In the genomic region with DNA sequence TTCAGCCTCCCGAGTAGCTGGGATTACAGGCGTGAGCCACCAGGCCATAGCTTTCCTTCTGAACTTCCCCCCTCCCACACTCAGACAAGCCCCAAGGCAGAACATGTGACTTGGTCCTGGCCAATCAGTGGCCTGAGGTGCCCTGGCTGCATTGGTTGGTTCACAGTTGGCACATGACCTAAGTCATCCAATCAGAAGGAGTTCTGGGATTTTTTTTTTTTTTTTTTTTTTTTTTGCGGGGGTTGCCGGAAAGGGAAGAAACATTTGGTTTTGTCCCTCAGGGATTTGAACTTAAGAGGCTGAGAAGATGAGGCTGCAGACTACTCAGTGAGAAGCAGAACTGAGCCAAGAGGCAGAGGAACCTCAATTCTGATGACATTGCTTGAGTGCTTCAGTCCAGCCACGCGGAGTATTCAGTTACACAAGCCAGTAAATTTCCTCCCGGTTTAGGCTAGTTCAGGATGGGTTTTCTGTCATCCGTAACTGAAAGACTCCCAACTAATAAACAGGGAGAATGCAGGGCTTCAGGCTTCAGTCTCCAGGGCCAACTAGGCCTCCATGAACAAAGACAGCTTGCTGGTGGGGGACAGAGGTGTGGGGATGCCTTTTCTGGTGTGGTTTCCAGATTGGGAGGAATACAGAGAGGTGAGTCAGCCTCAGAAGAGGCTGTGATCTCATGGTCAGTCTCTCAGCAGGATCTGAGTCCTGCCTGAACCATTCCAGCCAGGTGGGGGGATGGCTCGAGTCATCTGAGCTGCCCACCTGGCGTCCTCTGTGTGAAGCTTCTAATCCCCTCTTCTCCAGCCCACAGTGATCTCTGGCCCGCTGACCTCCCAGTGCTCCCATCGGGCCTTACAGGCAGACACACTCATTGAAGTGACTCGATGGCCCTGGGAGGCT, we compare ENCODE assay signal across 8 cellular contexts. TPM values are rescaled to one million over a fixed set of nuclear protein-coding genes. Genes with fewer than 3 reads are reported as not detected.
A peak's percentile ranks its signal among the peaks of the same experiment; 100 is the strongest.
DNase-seq lines count a peak whose midpoint lies in the region; ATAC-seq, FAIRE-seq and TF ChIP-seq lines count a peak whose summit lies in the region.

No MANE protein-coding gene starts in this region.

- peaks cover 10 to 12% of the 10 kb centered on the region in 2 donors for H3K4me1 ChIP-seq in kidney (ENCODE audit: control insufficient read depth in 1 of 2, insufficient read depth in 1 of 2, low read depth in 1 of 2, low read length in 2 of 2)

- FAIRE-seq in kidney (lab: Jason Lieb, UNC), result no peak

- peaks cover 0 to 5% of the 10 kb centered on the region in 2 donors for H3K36me3 ChIP-seq in kidney (ENCODE audit: control insufficient read depth in 1 of 2, insufficient read depth in 2 of 2, low read length in 2 of 2)

- no peaks in the 10 kb centered on the region for H3K9me3 ChIP-seq in kidney (ENCODE audit: control insufficient read depth in 1 of 2, low read length in 2 of 2)

- peak overlapping the region in 1 of 2 donors; percentile 30 for H3K4me3 ChIP-seq in kidney (ENCODE audit: low read length in 2 of 2)

- peak; percentile 25 for DNase-seq in activated T-cell treated with anti-CD3 and anti-CD28 coated beads for 48 hours (ENCODE audit: low read depth)
- no peak for DNase-seq in activated T-cell treated with anti-CD3 and anti-CD28 coated beads for 4 hours
- DNase-seq in SKM-1 (lab: John Stamatoyannopoulos, UW; ENCODE audit: unreplicated experiment), result peak; percentile 95
- peak; percentile 66 for DNase-seq in kidney
- no peak for DNase-seq in GDM1 (lab: John Stamatoyannopoulos, UW)
- DNase-seq in globus pallidus (ENCODE audit: low spot score), result no peak

- intact Hi-C loops in kidney (cut with DNase I), result loop anchor here (5.0 kb wide), 1 partner anchor 35 kb away; no protein-coding TSS in a partner anchor

- peak; percentile 45 for ATAC-seq in HG03342 (IDR thresholded peaks at IDR 0.05; ENCODE audit: unreplicated experiment)
- ATAC-seq in GM21526 (IDR thresholded peaks at IDR 0.05; ENCODE audit: low FRiP score, unreplicated experiment), result no peak

- no peak for TF ChIP-seq CTCF in kidney (IDR thresholded peaks at IDR 0.05; ENCODE audit: borderline replicate concordance, extremely low read depth, insufficient read depth)

- no peak overlapping the region for H3K27ac ChIP-seq in kidney (ENCODE audit: low read depth in 2 of 2, low read length in 2 of 2)

- no peak overlapping the region for H3K9ac ChIP-seq in kidney (ENCODE audit: low read length in 2 of 2)

RNA-seq across cellular contexts. Expression of a gene that starts 9.2 kb away (rescaled TPM):
- 1,173 TPM for total RNA-seq in kidney
- 825 TPM for polyA plus RNA-seq in kidney (ENCODE audit: insufficient read depth, low read depth, low replicate concordance)

Comparison
In these comparisons a context has a peak if more than half of its experiments do, and no peak if none do; other contexts are left out.
1. DNase-seq: peak in activated T-cell treated with anti-CD3 and anti-CD28 coated beads for 48 hours (single experiment), SKM-1 (single experiment) and kidney (single experiment); none in activated T-cell treated with anti-CD3 and anti-CD28 coated beads for 4 hours (single experiment), GDM1 (single experiment) and globus pallidus (single experiment).